Comparison of ENCODE assay signal across 19 cellular contexts in genomic region chr3:46849098-46849631, GRCh38. TPM values are rescaled to one million over a fixed set of nuclear protein-coding genes. Genes with fewer than 3 reads are reported as not detected.
DNase-seq lines count a peak whose midpoint lies in the region; ATAC-seq and TF ChIP-seq lines count a peak whose summit lies in the region.
"Had no signal": no experiment of that assay in that cellular context is flagged by ENCODE, and none has a peak within 500 bp of the region (broad histone marks: within the 10 kb centered on the region; RNA-seq: fewer than 3 reads in every experiment).

No MANE protein-coding gene starts in this region.

- peak overlapping the region; percentile 11 for H4K91ac ChIP-seq in neuronal stem cell (ENCODE audit: low read depth, low read length, poor library complexity)

- no peak overlapping the region for H3K4ac ChIP-seq in neuronal stem cell (ENCODE audit: low read length)

- intact Hi-C loops in Caco-2 (cut with micrococcal nuclease; ENCODE audit: unreplicated experiment), result loop anchor here (2.0 kb wide), 1 partner anchor 14 kb away; the partner anchor contains the start of gene MYL3
- intact Hi-C loops in left ventricle myocardium inferior (cut with micrococcal nuclease), result no loop called here

- H2BK15ac ChIP-seq in neuronal stem cell (ENCODE audit: low read length), result peak overlapping the region; percentile 81

- no peaks in the 10 kb centered on the region for H3K9me3 Mint-ChIP-seq in Caco-2 (ENCODE audit: unreplicated experiment)
- H3K9me3 Mint-ChIP-seq: dendritic cell treated with granulocyte-macrophage colony-stimulating factor and Interleukin-4, amounts not matched to agents 40 ng/mL and 50 ng/mL, for 4 days had no signal

- peak overlapping the region; percentile 21 for H3K4me3 Mint-ChIP-seq in Caco-2 (ENCODE audit: unreplicated experiment)
- H3K4me3 Mint-ChIP-seq: activated naive CD8-positive, alpha-beta T cell; dendritic cell treated with granulocyte-macrophage colony-stimulating factor and Interleukin-4, amounts not matched to agents 40 ng/mL and 50 ng/mL, for 4 days had no signal

- H3K27me3 Mint-ChIP-seq in Caco-2 (ENCODE audit: insufficient read depth, unreplicated experiment), result no peaks in the 10 kb centered on the region
- H3K27me3 Mint-ChIP-seq: activated naive CD8-positive, alpha-beta T cell had no signal

- DNase-seq in activated CD4-positive, CD25-positive, alpha-beta regulatory T cell treated with anti-CD3 and anti-CD28 coated beads, Interleukin-2, amount 50 U/mL, for 72 hours, result peak; percentile 22
- DNase-seq in Caco-2 (peak; percentile 66 to 76), left ventricle myocardium inferior (no peak), neuronal stem cell (ENCODE audit: low spot score) (no peak), NCI-H1105 (lab: John Stamatoyannopoulos, UW) (no peak), HUDEP-2 (lab: John Stamatoyannopoulos, UW; ENCODE audit: unreplicated experiment in 76 of 76) (no peak)
- DNase-seq: COR-L47, NCI-H1930, NCI-H446 treated with DMSO at 0.1 percent for 48 hours had no signal

- H3K79me1 ChIP-seq in neuronal stem cell (ENCODE audit: low read depth, low read length), result no peaks in the 10 kb centered on the region

- H3K4me2 ChIP-seq in neuronal stem cell (ENCODE audit: insufficient read depth, low read length, poor library complexity, severe bottlenecking), result no peak overlapping the region

- H3K27ac Mint-ChIP-seq in Caco-2 (ENCODE audit: unreplicated experiment), result peak overlapping the region; percentile 70
- H3K27ac Mint-ChIP-seq: activated naive CD8-positive, alpha-beta T cell; dendritic cell treated with granulocyte-macrophage colony-stimulating factor and Interleukin-4, amounts not matched to agents 40 ng/mL and 50 ng/mL, for 4 days had no signal

- H3K27me3 ChIP-seq in Caco-2 (replicated peaks; ENCODE audit: control insufficient read depth, insufficient read depth, low read length), result no peaks in the 10 kb centered on the region
- H3K27me3 ChIP-seq in left ventricle myocardium inferior (ENCODE audit: low read depth), result no peaks in the 10 kb centered on the region
- H3K27me3 ChIP-seq in neuronal stem cell (ENCODE audit: control insufficient read depth in 3 of 3, insufficient read depth in 3 of 3, low read depth in 1 of 3, low read length in 3 of 3), result peaks cover 0 to 2% (median 0%) of the 10 kb centered on the region in 3 experiments
- H3K27me3 ChIP-seq: brain microvascular endothelial cell, ovary had no signal

- H3K27ac ChIP-seq in left ventricle myocardium inferior (replicated peaks) (peak overlapping the region; percentile 95), neuronal stem cell (replicated peaks; ENCODE audit: low read length) (no peak overlapping the region)
- H3K27ac ChIP-seq: 22Rv1, brain microvascular endothelial cell, epithelial cell of prostate, ovary had no signal

- H2BK12ac ChIP-seq in neuronal stem cell (ENCODE audit: low read length), result no peak overlapping the region

- H4K8ac ChIP-seq in neuronal stem cell (ENCODE audit: low read depth, low read length), result no peak overlapping the region

- TF ChIP-seq CTCF in Caco-2 (IDR thresholded peaks at IDR 0.05; ENCODE audit: insufficient read depth in 1 of 2, low read depth in 1 of 2, low read length in 1 of 2, severe bottlenecking in 1 of 2, unreplicated experiment in 1 of 2) (no peak), left ventricle myocardium inferior (IDR thresholded peaks at IDR 0.05; ENCODE audit: borderline replicate concordance) (no peak)

- no peaks in the 10 kb centered on the region for H3K36me3 ChIP-seq in Caco-2 (ENCODE audit: control insufficient read depth, insufficient read depth, low read length)
- no peaks in the 10 kb centered on the region for H3K36me3 ChIP-seq in left ventricle myocardium inferior
- H3K36me3 ChIP-seq in neuronal stem cell (replicated peaks in 1 of 2; ENCODE audit: control insufficient read depth in 2 of 2, insufficient read depth in 2 of 2, low read length in 2 of 2), result no peaks in the 10 kb centered on the region
- H3K36me3 ChIP-seq: brain microvascular endothelial cell, ovary had no signal

- H3K4me1 ChIP-seq in Caco-2 (peaks cover 21% of the 10 kb centered on the region), left ventricle myocardium inferior (peaks cover 46% of the 10 kb centered on the region), neuronal stem cell (ENCODE audit: control insufficient read depth in 2 of 2, insufficient read depth in 1 of 2, low read depth in 1 of 2, low read length in 2 of 2) (peaks cover 3 to 33% of the 10 kb centered on the region in 2 donors)

- no peak overlapping the region for H3K23ac ChIP-seq in neuronal stem cell (ENCODE audit: low read depth, low read length, poor library complexity)

- no peak overlapping the region for H3K14ac ChIP-seq in neuronal stem cell (ENCODE audit: low read length)

- peaks cover 5% of the 10 kb centered on the region for H3K36me3 Mint-ChIP-seq in Caco-2 (ENCODE audit: insufficient read depth, unreplicated experiment)
- H3K36me3 Mint-ChIP-seq: activated naive CD8-positive, alpha-beta T cell had no signal

- peak overlapping the region; percentile 68 for H2BK5ac ChIP-seq in neuronal stem cell (ENCODE audit: low read length)

- POLR2A ChIA-PET in Caco-2 (lab: Charles Lee), result interaction anchor here (0.5 to 0.6 kb wide), 3 partner anchors 128 to 606 kb away, joined by 3 to 4 read pairs (median 3); no protein-coding TSS in a partner anchor

- CTCF ChIA-PET in Caco-2 (lab: Charles Lee), result interaction anchor here (0.6 to 1.8 kb wide), 2 partner anchors 45 to 46 kb away, joined by 3 to 14 read pairs; no protein-coding TSS in a partner anchor

- no peak overlapping the region for H3K9ac ChIP-seq in neuronal stem cell (ENCODE audit: low read depth, low read length, poor library complexity)

- H3K18ac ChIP-seq in neuronal stem cell (ENCODE audit: low read length), result peak overlapping the region; percentile 68

- H3K9me3 ChIP-seq in Caco-2 (no peaks in the 10 kb centered on the region), left ventricle myocardium inferior (replicated peaks) (no peaks in the 10 kb centered on the region), neuronal stem cell (replicated peaks in 1 of 2; ENCODE audit: control insufficient read depth in 2 of 2, insufficient read depth in 1 of 2, low read depth in 1 of 2, low read length in 2 of 2) (peaks cover 0 to 3% of the 10 kb centered on the region in 2 donors)
- H3K9me3 ChIP-seq: ovary had no signal

- H2AFZ ChIP-seq in neuronal stem cell (ENCODE audit: low read length), result no peak overlapping the region

- H2AK5ac ChIP-seq in neuronal stem cell (ENCODE audit: low read depth, low read length), result peak overlapping the region; percentile 93

- WGBS in neuronal stem cell (ENCODE audit: extremely low coverage in 2 of 2, insufficient read length in 2 of 2, insufficient replicate concordance in 1 of 2), 2 donors, result no CpG with 5 or more reads among the region's 5 CpGs

- H3K4me3 ChIP-seq in Caco-2 (ENCODE audit: low read depth, low read length) (no peak overlapping the region), left ventricle myocardium inferior (no peak overlapping the region), neuronal stem cell (ENCODE audit: low read length in 2 of 2) (no peak overlapping the region)
- H3K4me3 ChIP-seq: K562, ovary had no signal

- BruUV-seq in Caco-2 (replicated peaks; lab: Mats Ljungman, UMichigan), result no TSS peak

- no peak for ATAC-seq in activated CD4-positive, CD25-positive, alpha-beta regulatory T cell treated with anti-CD3 and anti-CD28 coated beads, Interleukin-2, amount 50 U/mL, for 24 hours
- no peak for ATAC-seq in GM19463 (IDR thresholded peaks at IDR 0.05; ENCODE audit: unreplicated experiment)
- ATAC-seq: left lobe of liver had no signal

- H2BK120ac ChIP-seq in neuronal stem cell (ENCODE audit: low read depth, low read length), result no peak overlapping the region

- peaks cover 16% of the 10 kb centered on the region for H3K4me1 Mint-ChIP-seq in Caco-2 (ENCODE audit: low read depth, unreplicated experiment)

RNA-seq across cellular contexts. Expression of gene MYL3, which starts 14.1 kb away (rescaled TPM):
- total RNA-seq in Caco-2 (2022) (13.0 and 13.8 TPM in 2 replicates), left ventricle myocardium inferior (7,440 TPM)
- polyA plus RNA-seq in neuronal stem cell (2013, experiment 1 of 2), result 0.26 TPM
- 0.25 TPM for polyA plus RNA-seq in neuronal stem cell (2013, experiment 2 of 2)

RNA-seq across cellular contexts. Expression of gene PTH1R, which starts 28.4 kb away (rescaled TPM):
- 5.1 and 6.8 TPM in 2 replicates for total RNA-seq in Caco-2 (2022)
- total RNA-seq in left ventricle myocardium inferior, result 6.4 TPM
- polyA plus RNA-seq in neuronal stem cell (2013, experiment 1 of 2), result 2.2 TPM
- 2.6 TPM for polyA plus RNA-seq in neuronal stem cell (2013, experiment 2 of 2)
- total RNA-seq: K562 had no signal
- polyA plus RNA-seq: K562 had no signal

Comparison
In these comparisons a context has a peak if more than half of its experiments do, and no peak if none do; other contexts are left out.
1. DNase-seq: peak in activated CD4-positive, CD25-positive, alpha-beta regulatory T cell treated with anti-CD3 and anti-CD28 coated beads, Interleukin-2, amount 50 U/mL, for 72 hours (single experiment) and Caco-2 (2 of 2); none in left ventricle myocardium inferior (single experiment), neuronal stem cell (single experiment), NCI-H1105 (single experiment) and HUDEP-2 (0 of 76).
2. RNA of gene MYL3, which starts 14.1 kb away (total RNA-seq): 7,440 TPM in left ventricle myocardium inferior (single experiment); 13.0 to 13.8 TPM in Caco-2; every median in the first group is over 100 times any median in the second.